Comparison of ENCODE assay signal across 16 cellular contexts in genomic region chr14:99679111-99679510, GRCh38. TPM values are rescaled to one million over a fixed set of nuclear protein-coding genes. Genes with fewer than 3 reads are reported as not detected.
DNase-seq lines count a peak whose midpoint lies in the region; ATAC-seq lines count a peak whose summit lies in the region.
"Had no signal": no experiment of that assay in that cellular context is flagged by ENCODE, and none has a peak within 500 bp of the region (broad histone marks: within the 10 kb centered on the region; RNA-seq: fewer than 3 reads in every experiment).

No MANE protein-coding gene starts in this region.

- peak; percentile 72 for DNase-seq in cardiac septum (ENCODE audit: low spot score)
- DNase-seq in Right ventricle myocardium superior: no peak
- DNase-seq in mesenteric fat pad (ENCODE audit: low spot score): peak; percentile 81
- peak; percentile 64 for DNase-seq in posterior vena cava (ENCODE audit: low spot score)
- no peak for DNase-seq in epidermal melanocyte (ENCODE audit: insufficient read length, low spot score)
- DNase-seq: Calu3; CD8-positive, alpha-beta T cell; DMS79 treated with DMSO at 0.1 percent for 48 hours; GF-D8; HFFc6 had no signal

- intact Hi-C loops in cardiac septum (cut with DNase I): no loop called here
- intact Hi-C loops in Right ventricle myocardium superior (cut with DNase I): no loop called here
- intact Hi-C loops in posterior vena cava (cut with DNase I): no loop called here

- ATAC-seq in Right ventricle myocardium superior (ENCODE audit: poor library complexity) (no peak), HG02571 (IDR thresholded peaks at IDR 0.05; ENCODE audit: unreplicated experiment) (no peak)
- ATAC-seq: CD8-positive, alpha-beta T cell; GM23338; HCT116; HepG2 had no signal

RNA-seq across cellular contexts. Expression of gene CYP46A1, which starts 5.0 kb away (rescaled TPM):
- 5.5 TPM for total RNA-seq in cardiac septum
- 3.0 TPM for total RNA-seq in Right ventricle myocardium superior
- 3.1 TPM for total RNA-seq in mesenteric fat pad
- total RNA-seq in posterior vena cava: 1 to 10 TPM; 1.3 TPM
- total RNA-seq: Calu3, HepG2 had no signal

RNA-seq across cellular contexts. Expression of gene HHIPL1, which starts 34.2 kb away (rescaled TPM):
- 1.9 TPM for total RNA-seq in cardiac septum
- total RNA-seq in Right ventricle myocardium superior: 1.6 TPM
- total RNA-seq in mesenteric fat pad: 3.8 TPM
- total RNA-seq in posterior vena cava: 10 to 100 TPM; 10.9 to 11.6 TPM
- total RNA-seq: A172, B cell, Calu3, HepG2 had no signal

Comparison
In these comparisons a context has a peak if more than half of its experiments do, and no peak if none do; other contexts are left out.
1. DNase-seq: peak in cardiac septum (single experiment), mesenteric fat pad (single experiment) and posterior vena cava (single experiment); none in Right ventricle myocardium superior (single experiment) and epidermal melanocyte (single experiment).